In genomic region chr19:40583283-40583682, GRCh38 we compare ENCODE assay signal across 17 cellular contexts.
"Had no signal": no experiment of that assay in that cellular context is flagged by ENCODE, and none has a peak within 500 bp of the region (broad histone marks: within the 10 kb centered on the region; RNA-seq: fewer than 3 reads in every experiment).

No MANE protein-coding gene starts in this region.

- H3K4me3 ChIP-seq: lung, psoas muscle, sigmoid colon, skin epidermis, tibial artery, upper lobe of right lung, vagina had no signal

- H3K27me3 Mint-ChIP-seq: natural killer cell treated with Interleukin-12 subunit alpha and Interleukin-12 subunit beta and Interleukin-15 and Interleukin-18, amount 100 ng/mL, for 72 hours; stimulated activated naive CD8-positive, alpha-beta T cell treated with anti-CD3 and anti-CD28 coated beads, Interleukin-15, Interleukin-2, amounts not matched to agents 100 ng/mL and 50 ng/mL, for 24 hours had no signal

- H3K4me3 Mint-ChIP-seq: immature natural killer cell; natural killer cell treated with Interleukin-12 subunit alpha and Interleukin-12 subunit beta and Interleukin-15 and Interleukin-18, amount 100 ng/mL, for 72 hours; stimulated activated naive CD8-positive, alpha-beta T cell treated with anti-CD3 and anti-CD28 coated beads, Interleukin-15, Interleukin-2, amounts not matched to agents 100 ng/mL and 50 ng/mL, for 24 hours had no signal

- H3K9me3 Mint-ChIP-seq: immature natural killer cell; natural killer cell treated with Interleukin-12 subunit alpha and Interleukin-12 subunit beta and Interleukin-15 and Interleukin-18, amount 100 ng/mL, for 72 hours; stimulated activated naive CD8-positive, alpha-beta T cell treated with anti-CD3 and anti-CD28 coated beads, Interleukin-15, Interleukin-2, amounts not matched to agents 100 ng/mL and 50 ng/mL, for 24 hours had no signal

- H3K27ac ChIP-seq: foreskin keratinocyte, psoas muscle, sigmoid colon, skin epidermis, tibial artery, upper lobe of right lung, vagina had no signal

- H3K27me3 ChIP-seq: foreskin keratinocyte, sigmoid colon, tibial artery, upper lobe of right lung, vagina had no signal

- FAIRE-seq: keratinocyte had no signal

- ATAC-seq: left ventricle myocardium superior; natural killer cell treated with Interleukin-12 subunit alpha and Interleukin-12 subunit beta and Interleukin-15 and Interleukin-18, amount 100 ng/mL, for 72 hours; psoas muscle; upper lobe of right lung had no signal

- DNase-seq: immature natural killer cell; left ventricle myocardium superior; mesenchymal stem cell; midbrain; psoas muscle; retina; sigmoid colon; stimulated activated CD4-positive, alpha-beta T cell treated with anti-CD3 and anti-CD28 coated beads, Interleukin-12 subunit alpha, Interleukin-12 subunit beta, amount 100 ng/mL, for 4 hours; tibial artery; upper lobe of right lung had no signal

- H3K9me3 ChIP-seq: psoas muscle, sigmoid colon, tibial artery, upper lobe of right lung, vagina had no signal

- H3K4me1 ChIP-seq: foreskin keratinocyte, psoas muscle had no signal
